In the genomic region with DNA sequence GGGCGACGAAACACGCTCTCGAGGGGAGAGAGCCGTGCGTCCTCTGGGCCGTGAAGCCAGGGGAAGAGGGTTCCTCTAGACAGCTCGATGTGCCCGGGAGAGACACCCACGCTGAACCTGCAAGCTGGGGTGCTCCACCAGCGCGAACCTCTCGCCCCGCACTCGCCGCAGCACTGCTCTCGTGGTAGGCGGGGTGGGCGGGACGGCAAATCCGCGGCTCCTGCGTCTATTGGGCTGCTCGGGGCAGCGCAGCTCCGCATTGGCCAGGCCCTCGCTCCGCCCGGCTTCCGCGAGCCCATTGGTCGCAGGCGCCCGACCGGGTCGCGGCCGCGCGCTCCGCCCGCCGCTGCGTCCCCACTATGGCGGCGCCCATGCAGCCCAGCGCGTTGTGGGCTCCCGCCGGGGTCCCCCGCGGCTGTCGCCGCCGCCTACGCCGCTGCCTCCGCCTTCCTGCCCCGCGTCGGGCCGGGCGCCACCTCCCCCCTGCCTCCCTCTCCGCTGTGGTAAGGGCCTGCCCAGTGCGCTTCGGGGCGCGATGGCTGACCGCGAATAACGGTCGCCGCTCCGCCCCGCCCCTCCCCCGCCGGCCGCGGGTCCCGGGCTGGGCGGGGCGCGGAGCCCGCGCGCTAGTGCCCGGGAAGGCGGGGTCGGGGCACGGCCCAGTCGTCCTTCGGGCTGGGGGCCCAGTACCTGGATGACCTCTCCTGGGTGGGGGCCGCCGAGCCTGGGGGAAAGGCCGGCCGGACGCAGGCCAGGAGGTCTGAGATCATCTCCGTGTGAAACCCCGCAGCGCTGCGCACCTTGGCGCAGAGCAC, we compare ENCODE assay signal across 8 cellular contexts. TPM values are rescaled to one million over a fixed set of nuclear protein-coding genes. Genes with fewer than 3 reads are reported as not detected.
DNase-seq lines count a peak whose midpoint lies in the region; TF ChIP-seq lines count a peak whose summit lies in the region.

ST3GAL3 (plus strand) TSS at position 346 of the 815 bp plus-strand sequence. CDS start 28,727 bp downstream, outside the sequence.

- peak; percentile 100 for TF ChIP-seq POLR2A in Raji (IDR thresholded peaks at IDR 0.05; ENCODE audit: insufficient read depth, low read depth, low read length)

- no peak for TF ChIP-seq CTCF in fibroblast of the aortic adventitia (IDR thresholded peaks at IDR 0.05; ENCODE audit: insufficient read depth, low read length)
- no peak for TF ChIP-seq CTCF in nephron progenitor cell (IDR thresholded peaks at IDR 0.05)

- no peaks in the 10 kb centered on the region for H3K27me3 Mint-ChIP-seq in nephron progenitor cell (ENCODE audit: low read depth, poor library complexity)
- H3K27me3 Mint-ChIP-seq in stimulated activated naive CD8-positive, alpha-beta T cell treated with anti-CD3 and anti-CD28 coated beads, Interleukin-15, Interleukin-2, amounts not matched to agents 100 ng/mL and 50 ng/mL, for 24 hours: no peaks in the 10 kb centered on the region

- peak; percentile 92 for DNase-seq in EH (ENCODE audit: low read depth)
- DNase-seq in H4 (ENCODE audit: low spot score): peak; percentile 93
- DNase-seq in LoVo (ENCODE audit: low spot score): peak; percentile 94
- DNase-seq in activated T-helper 9 cell treated with anti-CD3 and anti-CD28 coated beads, Interleukin-2, amount 50 U/mL, for 16 hours (ENCODE audit: low read depth): peak; percentile 89
- DNase-seq in fibroblast of the aortic adventitia (ENCODE audit: low read depth): peak; percentile 86
- peak; percentile 93 for DNase-seq in nephron progenitor cell

- H3K4me1 Mint-ChIP-seq in nephron progenitor cell: peaks cover 34% of the 10 kb centered on the region
- peaks cover 35% of the 10 kb centered on the region for H3K4me1 Mint-ChIP-seq in stimulated activated naive CD8-positive, alpha-beta T cell treated with anti-CD3 and anti-CD28 coated beads, Interleukin-15, Interleukin-2, amounts not matched to agents 100 ng/mL and 50 ng/mL, for 24 hours (ENCODE audit: low read depth)

- H3K4me3 ChIP-seq in fibroblast of the aortic adventitia (ENCODE audit: low read depth, low read length): peak within 1 kb of the TSS; percentile 86

- no peaks in the 10 kb centered on the region for H3K9me3 Mint-ChIP-seq in nephron progenitor cell
- H3K9me3 Mint-ChIP-seq in stimulated activated naive CD8-positive, alpha-beta T cell treated with anti-CD3 and anti-CD28 coated beads, Interleukin-15, Interleukin-2, amounts not matched to agents 100 ng/mL and 50 ng/mL, for 24 hours: no peaks in the 10 kb centered on the region

- H3K36me3 Mint-ChIP-seq in nephron progenitor cell (ENCODE audit: low read depth): peaks cover 36% of the 10 kb centered on the region
- H3K36me3 Mint-ChIP-seq in stimulated activated naive CD8-positive, alpha-beta T cell treated with anti-CD3 and anti-CD28 coated beads, Interleukin-15, Interleukin-2, amounts not matched to agents 100 ng/mL and 50 ng/mL, for 24 hours (ENCODE audit: low read depth): peaks cover 41% of the 10 kb centered on the region

- peak within 1 kb of the TSS; percentile 97 for H3K27ac Mint-ChIP-seq in nephron progenitor cell
- H3K27ac Mint-ChIP-seq in stimulated activated naive CD8-positive, alpha-beta T cell treated with anti-CD3 and anti-CD28 coated beads, Interleukin-15, Interleukin-2, amounts not matched to agents 100 ng/mL and 50 ng/mL, for 24 hours: peak within 1 kb of the TSS; percentile 86

- peak within 1 kb of the TSS; percentile 93 for H3K4me3 Mint-ChIP-seq in nephron progenitor cell
- peak within 1 kb of the TSS; percentile 92 for H3K4me3 Mint-ChIP-seq in stimulated activated naive CD8-positive, alpha-beta T cell treated with anti-CD3 and anti-CD28 coated beads, Interleukin-15, Interleukin-2, amounts not matched to agents 100 ng/mL and 50 ng/mL, for 24 hours

RNA-seq across cellular contexts. Expression of gene ST3GAL3, which starts in this region (rescaled TPM):
- total RNA-seq in H4 (2014; rRNA removed; shearing (Covaris generic)): 10.7 and 12.1 TPM in 2 replicates
- 20.1 and 24.0 TPM in 2 replicates for total RNA-seq in fibroblast of the aortic adventitia (ENCODE audit: low replicate concordance)

Comparison
In these comparisons a context has a peak if more than half of its experiments do, and no peak if none do; other contexts are left out.
1. Peak in every context shown above with its lines: DNase-seq and H3K4me3 ChIP-seq.